30 cellular contexts compared by ENCODE assay signal in the genomic region with DNA sequence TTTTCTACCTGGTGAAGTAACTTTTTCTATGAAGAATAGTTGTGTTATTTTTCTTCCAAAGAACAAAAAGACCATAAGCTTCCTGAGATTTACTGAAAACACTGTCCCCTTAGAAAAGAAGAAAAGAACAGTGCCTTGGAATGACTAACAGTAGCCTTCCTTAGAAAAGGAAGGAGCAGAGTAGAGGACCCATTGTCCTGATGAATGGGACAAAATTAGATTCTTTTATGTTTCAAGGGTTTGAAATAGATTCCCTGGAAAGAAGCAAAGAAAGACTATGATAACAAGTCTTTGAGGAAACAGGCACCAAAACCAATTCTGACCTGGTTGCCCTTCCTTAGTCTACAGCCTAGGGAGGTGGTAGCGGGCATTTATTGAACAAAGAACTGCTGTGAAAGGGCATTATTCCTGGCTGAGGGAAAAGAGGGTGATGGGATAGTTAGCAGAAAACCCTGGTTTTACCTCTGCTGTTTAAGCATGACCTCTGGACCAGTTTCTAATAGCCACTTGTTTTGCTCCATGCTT.
"Had no signal": no experiment of that assay in that cellular context is flagged by ENCODE, and none has a peak within 500 bp of the region (broad histone marks: within the 10 kb centered on the region; RNA-seq: fewer than 3 reads in every experiment).

No MANE protein-coding gene starts in this region.

- DNase-seq: dorsolateral prefrontal cortex; effector CD4-positive, alpha-beta T cell; foreskin fibroblast; gastrocnemius medialis; head of caudate nucleus; left cardiac atrium; left lung; mesenchymal stem cell; mucosa of descending colon; naive B cell; occipital lobe; ovary; posterior cingulate gyrus; psoas muscle; right cardiac atrium; sigmoid colon; stimulated activated CD4-positive, alpha-beta T cell treated with anti-CD3 and anti-CD28 coated beads, Interleukin-2, amount 100 ng/mL, for 24 hours; stimulated activated CD4-positive, alpha-beta T cell treated with anti-CD3 and anti-CD28 coated beads, Interleukin-4, amount 100 ng/mL, for 24 hours; stimulated activated naive CD4-positive, alpha-beta T cell treated with Interleukin-2 at 50 U/mL for 16 hours; stomach; tibial artery; upper lobe of left lung had no signal

- H3K4me3 Mint-ChIP-seq: mesothelial cell of epicardium; naive B cell; natural killer cell treated with Interleukin-12 subunit alpha and Interleukin-12 subunit beta and Interleukin-15 and Interleukin-18, amount 100 ng/mL, for 72 hours; stimulated activated effector memory CD8-positive, alpha-beta T cell treated with anti-CD3 and anti-CD28 coated beads, Interleukin-12 subunit alpha, Interleukin-12 subunit beta, amount 100 ng/mL, for 72 hours had no signal

- FAIRE-seq: colon, islet of Langerhans, urothelium cell line had no signal

- H3K9me3 ChIP-seq: gastrocnemius medialis, left lung, mucosa of descending colon, ovary, psoas muscle, sigmoid colon, stomach, tibial artery, upper lobe of left lung had no signal

- H3K27ac Mint-ChIP-seq: mesothelial cell of epicardium; natural killer cell treated with Interleukin-12 subunit alpha and Interleukin-12 subunit beta and Interleukin-15 and Interleukin-18, amount 100 ng/mL, for 72 hours; stimulated activated effector memory CD8-positive, alpha-beta T cell treated with anti-CD3 and anti-CD28 coated beads, Interleukin-12 subunit alpha, Interleukin-12 subunit beta, amount 100 ng/mL, for 72 hours had no signal

- H3K4me3 ChIP-seq: dorsolateral prefrontal cortex, gastrocnemius medialis, left lung, mucosa of descending colon, ovary, psoas muscle, sigmoid colon, stomach, tibial artery, upper lobe of left lung had no signal

- H3K27me3 ChIP-seq: gastrocnemius medialis, left lung, ovary, sigmoid colon, stomach, tibial artery, upper lobe of left lung had no signal

- H3K27ac ChIP-seq: dorsolateral prefrontal cortex, epithelial cell of prostate, gastrocnemius medialis, left lung, ovary, psoas muscle, sigmoid colon, stomach, tibial artery, upper lobe of left lung had no signal

- H3K27me3 Mint-ChIP-seq: naive B cell; natural killer cell treated with Interleukin-12 subunit alpha and Interleukin-12 subunit beta and Interleukin-15 and Interleukin-18, amount 100 ng/mL, for 72 hours had no signal

- H3K4me1 ChIP-seq: gastrocnemius medialis, left lung, psoas muscle, sigmoid colon, stomach, tibial artery, upper lobe of left lung had no signal

- H3K36me3 ChIP-seq: gastrocnemius medialis, left lung, ovary, sigmoid colon, stomach, tibial artery, upper lobe of left lung had no signal

- ATAC-seq: esophagus mucosa; gastrocnemius medialis; left cardiac atrium; left lung; mucosa of descending colon; natural killer cell treated with Interleukin-12 subunit alpha and Interleukin-12 subunit beta and Interleukin-15 and Interleukin-18, amount 100 ng/mL, for 72 hours; psoas muscle; right cardiac atrium; stimulated activated effector memory CD8-positive, alpha-beta T cell treated with anti-CD3 and anti-CD28 coated beads, Interleukin-12 subunit alpha, Interleukin-12 subunit beta, amount 100 ng/mL, for 72 hours had no signal

- H3K4me1 Mint-ChIP-seq: naive B cell; stimulated activated effector memory CD8-positive, alpha-beta T cell treated with anti-CD3 and anti-CD28 coated beads, Interleukin-12 subunit alpha, Interleukin-12 subunit beta, amount 100 ng/mL, for 72 hours had no signal

- H3K36me3 Mint-ChIP-seq: naive B cell; natural killer cell treated with Interleukin-12 subunit alpha and Interleukin-12 subunit beta and Interleukin-15 and Interleukin-18, amount 100 ng/mL, for 72 hours; stimulated activated effector memory CD8-positive, alpha-beta T cell treated with anti-CD3 and anti-CD28 coated beads, Interleukin-12 subunit alpha, Interleukin-12 subunit beta, amount 100 ng/mL, for 72 hours had no signal
